18 cellular contexts compared by ENCODE assay signal in the genomic region with DNA sequence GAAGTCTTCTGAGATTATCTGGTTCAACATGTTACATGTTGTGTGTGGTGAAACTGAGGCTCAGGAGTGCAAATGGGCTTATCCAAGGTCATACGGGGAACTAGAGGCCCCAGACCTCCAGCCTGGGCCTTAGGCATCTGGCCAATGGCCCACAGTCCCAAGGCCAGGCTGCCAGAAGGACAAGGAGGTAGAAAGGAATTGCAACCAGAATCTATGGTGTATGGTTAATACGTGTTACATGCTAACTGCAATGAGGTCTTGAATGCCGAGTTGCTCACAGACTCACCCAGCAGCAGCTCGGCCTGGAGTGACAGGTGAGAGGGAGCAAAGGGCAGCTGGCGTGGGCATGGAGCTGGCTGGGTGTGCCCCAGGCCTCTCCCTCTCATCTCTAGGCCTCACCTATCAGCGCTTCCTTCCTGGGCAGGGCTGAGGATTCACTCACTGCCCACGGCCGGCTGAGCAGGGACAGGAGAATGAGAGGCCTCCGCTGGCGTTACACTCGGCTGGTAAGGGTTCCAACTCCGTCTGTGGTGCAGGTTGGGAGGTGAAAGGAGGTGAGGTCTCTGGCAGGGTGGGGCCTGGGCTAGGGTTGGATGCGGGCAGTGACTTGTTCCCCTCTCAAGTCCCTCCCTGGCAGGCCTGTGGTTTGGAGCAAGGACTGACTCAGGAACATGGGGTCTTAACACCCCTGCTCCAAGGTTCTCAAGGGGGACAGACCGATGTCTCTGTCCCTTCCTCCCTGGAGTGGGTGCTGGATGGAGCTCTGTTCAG. TPM values are rescaled to one million over a fixed set of nuclear protein-coding genes. Genes with fewer than 3 reads are reported as not detected.
A peak's percentile ranks its signal among the peaks of the same experiment; 100 is the strongest.
DNase-seq lines count a peak whose midpoint lies in the region; ATAC-seq, FAIRE-seq and TF ChIP-seq lines count a peak whose summit lies in the region.
"Had no signal": no experiment of that assay in that cellular context is flagged by ENCODE, and none has a peak within 500 bp of the region (broad histone marks: within the 10 kb centered on the region; RNA-seq: fewer than 3 reads in every experiment).

A gene (plus strand): TSS at position 437 of the 771 bp plus-strand sequence. CDS start 37 bp downstream, at position 474.

- H3K4me1 Mint-ChIP-seq in chondrocyte (ENCODE audit: low read depth), result peaks cover 2% of the 10 kb centered on the region
- H3K4me1 Mint-ChIP-seq: central memory CD8-positive, alpha-beta T cell; nephron had no signal

- peaks cover 4% of the 10 kb centered on the region for H3K27me3 Mint-ChIP-seq in chondrocyte (ENCODE audit: low read depth)
- H3K27me3 Mint-ChIP-seq: central memory CD8-positive, alpha-beta T cell; stimulated activated naive CD8-positive, alpha-beta T cell treated with anti-CD3 and anti-CD28 coated beads, Interleukin-15, Interleukin-2, amounts not matched to agents 100 ng/mL and 50 ng/mL, for 24 hours had no signal

- no peak for ATAC-seq in HG03039 (IDR thresholded peaks at IDR 0.05; ENCODE audit: unreplicated experiment)
- no peak for ATAC-seq in GM18867 (IDR thresholded peaks at IDR 0.05; ENCODE audit: unreplicated experiment)
- no peak for ATAC-seq in GM19351 (IDR thresholded peaks at IDR 0.05; ENCODE audit: unreplicated experiment)
- ATAC-seq: SK-N-SH treated with all-trans-retinoic acid at 6 μM for 48 hours had no signal

- TF ChIP-seq CTCF in 22Rv1 (IDR thresholded peaks at IDR 0.05), result no peak
- TF ChIP-seq CTCF in chondrocyte (IDR thresholded peaks at IDR 0.05), result no peak

- no peak within 1 kb of the TSS for H3K4me3 Mint-ChIP-seq in chondrocyte (ENCODE audit: unreplicated experiment)
- H3K4me3 Mint-ChIP-seq: central memory CD8-positive, alpha-beta T cell; nephron; stimulated activated naive CD8-positive, alpha-beta T cell treated with anti-CD3 and anti-CD28 coated beads, Interleukin-15, Interleukin-2, amounts not matched to agents 100 ng/mL and 50 ng/mL, for 24 hours had no signal

- in situ Hi-C loops in KBM-7 (cut with MboI; ENCODE audit: low pct_unique_long_range_greater_than_20kb, low sequenced_read_pairs), result no loop called here

- H3K36me3 Mint-ChIP-seq in chondrocyte (ENCODE audit: low read depth), result no peaks in the 10 kb centered on the region

- no peaks in the 10 kb centered on the region for H3K9me3 Mint-ChIP-seq in chondrocyte (ENCODE audit: low read depth)
- H3K9me3 Mint-ChIP-seq: central memory CD8-positive, alpha-beta T cell; nephron; stimulated activated naive CD8-positive, alpha-beta T cell treated with anti-CD3 and anti-CD28 coated beads, Interleukin-15, Interleukin-2, amounts not matched to agents 100 ng/mL and 50 ng/mL, for 24 hours had no signal

- H3K27ac ChIP-seq in 22Rv1, result peak within 1 kb of the TSS; percentile 74

- peak; percentile 72 for FAIRE-seq in HTR-8/SVneo (lab: Jason Lieb, UNC)

- DNase-seq in HTR-8/SVneo (ENCODE audit: insufficient read length, low spot score) (no peak), chondrocyte (ENCODE audit: low spot score) (no peak), mucosa of gallbladder (ENCODE audit: low spot score) (peak; percentile 79), KBM-7 (no peak)
- DNase-seq: activated T-cell treated with anti-CD3 and anti-CD28 coated beads for 4 hours, islet precursor cell, MV-4-11, sigmoid colon had no signal

- peak within 1 kb of the TSS; percentile 41 for H3K27ac Mint-ChIP-seq in chondrocyte (ENCODE audit: unreplicated experiment)
- H3K27ac Mint-ChIP-seq: stimulated activated naive CD8-positive, alpha-beta T cell treated with anti-CD3 and anti-CD28 coated beads, Interleukin-15, Interleukin-2, amounts not matched to agents 100 ng/mL and 50 ng/mL, for 24 hours had no signal

RNA-seq across cellular contexts. Expression of the gene that starts here (rescaled TPM):
- total RNA-seq in chondrocyte (not detected in 3 replicates), mucosa of gallbladder (9.7 TPM)
- total RNA-seq: A673, glomerular endothelial cell had no signal
